Comparison of ENCODE assay signal across 14 cellular contexts in the genomic region with DNA sequence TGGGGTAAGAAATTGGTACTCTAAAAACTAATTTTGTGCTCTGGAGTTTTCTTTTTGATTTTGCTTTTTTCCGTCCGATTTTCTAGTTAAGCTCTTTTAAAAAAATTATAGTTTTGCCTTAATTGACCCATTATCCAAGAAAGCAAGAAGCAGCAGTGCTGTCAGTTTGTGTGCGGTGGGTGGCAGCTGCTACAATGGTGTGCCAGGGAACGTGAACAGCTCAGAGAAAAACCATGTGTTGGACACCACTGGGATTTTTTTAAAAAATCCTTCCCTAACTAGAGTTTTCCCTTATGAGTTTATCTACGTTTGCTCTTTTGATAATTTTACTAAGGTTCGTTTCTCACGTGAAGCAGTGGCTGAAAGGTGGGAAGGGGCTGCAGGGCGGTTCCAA. TPM values are rescaled to one million over a fixed set of nuclear protein-coding genes. Genes with fewer than 3 reads are reported as not detected.
DNase-seq lines count a peak whose midpoint lies in the region; ATAC-seq, FAIRE-seq and TF ChIP-seq lines count a peak whose summit lies in the region.
"Had no signal": no experiment of that assay in that cellular context is flagged by ENCODE, and none has a peak within 500 bp of the region (broad histone marks: within the 10 kb centered on the region; RNA-seq: fewer than 3 reads in every experiment).

No MANE protein-coding gene starts in this region.

- H3K27ac Mint-ChIP-seq in CD14-positive monocyte (peak overlapping the region; percentile 94 to 98 (median 97)), naive B cell (peak overlapping the region; percentile 95 to 98 (median 97))
- H3K27ac Mint-ChIP-seq in activated naive CD8-positive, alpha-beta T cell = peak overlapping the region; percentile 64

- no peaks in the 10 kb centered on the region for H3K36me3 ChIP-seq in aorta (ENCODE audit: control insufficient read depth in 1 of 2, insufficient read depth in 2 of 2, low read length in 1 of 2)
- H3K36me3 ChIP-seq: sigmoid colon had no signal

- TF ChIP-seq CTCF in CD14-positive monocyte (IDR thresholded peaks at IDR 0.05) = no peak

- H3K4me1 Mint-ChIP-seq in CD14-positive monocyte = peaks cover 87% of the 10 kb centered on the region
- H3K4me1 Mint-ChIP-seq in activated naive CD8-positive, alpha-beta T cell (ENCODE audit: low read depth) = peaks cover 61% of the 10 kb centered on the region
- H3K4me1 Mint-ChIP-seq in naive B cell = peaks cover 46 to 84% (median 69%) of the 10 kb centered on the region in 3 donors

- peaks cover 8 to 17% of the 10 kb centered on the region in 2 donors for H3K36me3 Mint-ChIP-seq in CD14-positive monocyte
- peaks cover 2% of the 10 kb centered on the region for H3K36me3 Mint-ChIP-seq in activated naive CD8-positive, alpha-beta T cell
- H3K36me3 Mint-ChIP-seq in naive B cell = peaks cover 8 to 11% of the 10 kb centered on the region in 2 donors

- intact Hi-C loops in CD14-positive monocyte (cut with micrococcal nuclease) = loop anchor here in 1 of 2 donors (10.0 kb wide), 2 partner anchors 451 to 499 kb away; a partner anchor contains a TSS
- intact Hi-C loops in aorta (cut with DNase I) = loop anchor here in 1 of 2 donors (5.0 kb wide), 1 partner anchor 37 kb away; no protein-coding TSS in a partner anchor

- H3K27ac ChIP-seq in aorta (ENCODE audit: low read depth in 1 of 2, low read length in 2 of 2) = peak overlapping the region in 1 of 2 donors; percentile 26

- peak overlapping the region; percentile 87 to 99 for H3K4me3 Mint-ChIP-seq in CD14-positive monocyte
- H3K4me3 Mint-ChIP-seq in activated naive CD8-positive, alpha-beta T cell = peak overlapping the region; percentile 13
- peak overlapping the region; percentile 88 to 98 (median 96) for H3K4me3 Mint-ChIP-seq in naive B cell

- no peaks in the 10 kb centered on the region for H3K9me3 ChIP-seq in aorta (ENCODE audit: control insufficient read depth, low read length)
- H3K9me3 ChIP-seq: sigmoid colon had no signal

- H3K9me3 Mint-ChIP-seq in CD14-positive monocyte = peaks cover 0 to 2% (median 0%) of the 10 kb centered on the region in 7 donors
- H3K9me3 Mint-ChIP-seq in activated naive CD8-positive, alpha-beta T cell (ENCODE audit: low read depth) = no peaks in the 10 kb centered on the region
- peaks cover 0 to 9% (median 2%) of the 10 kb centered on the region in 7 donors for H3K9me3 Mint-ChIP-seq in naive B cell

- H3K4me3 ChIP-seq in aorta (ENCODE audit: low read length in 2 of 2) = no peak overlapping the region

- WGBS in aorta, 2 donors = 22 to 23% methylated on average over 8 of the region's 8 CpGs

- no peaks in the 10 kb centered on the region for H3K27me3 ChIP-seq in aorta (ENCODE audit: control insufficient read depth in 1 of 2, insufficient read depth in 2 of 2, low read length in 1 of 2)
- H3K27me3 ChIP-seq: sigmoid colon had no signal

- H3K4me1 ChIP-seq in aorta (ENCODE audit: control insufficient read depth in 1 of 2, insufficient read depth in 2 of 2, low read length in 2 of 2) = peaks cover 3 to 35% of the 10 kb centered on the region in 2 donors

- ATAC-seq in naive B cell (ENCODE audit: low read depth in 2 of 2) (no peak), HG03159 (IDR thresholded peaks at IDR 0.05; ENCODE audit: unreplicated experiment) (no peak), aorta (ENCODE audit: low FRiP score) (no peak)

- FAIRE-seq in GM19239 (lab: Jason Lieb, UNC) = peak; percentile 21
- FAIRE-seq: TTC549 had no signal

- DNase-seq in CD14-positive monocyte (ENCODE audit: low spot score) (no peak), GM19239 (ENCODE audit: insufficient read length, low spot score) (no peak), naive B cell (no peak), aorta (no peak), midbrain (lab: John Stamatoyannopoulos, UW) (no peak)
- no peak for DNase-seq in NK-92 treated with Interleukin-12 subunit alpha and Interleukin-12 subunit beta, amount 100 ng/mL, for 24 hours (lab: John Stamatoyannopoulos, UW)
- DNase-seq: activated effector memory CD4-positive, alpha-beta T cell treated with anti-CD3 and anti-CD28 coated beads, Interleukin-2, amount 50 U/mL, for 16 hours; cortex of kidney; glutamatergic neuron; NCI-H2029 treated with DMSO at 0.1 percent for 48 hours; sigmoid colon had no signal

- H3K27me3 Mint-ChIP-seq in CD14-positive monocyte (ENCODE audit: low read depth in 3 of 3) (peaks cover 0 to 2% (median 2%) of the 10 kb centered on the region in 3 donors), naive B cell (no peaks in the 10 kb centered on the region)
- no peaks in the 10 kb centered on the region for H3K27me3 Mint-ChIP-seq in activated naive CD8-positive, alpha-beta T cell

RNA-seq across cellular contexts. Expression of a gene that starts 8.0 kb away (rescaled TPM):
- polyA plus RNA-seq in CD14-positive monocyte (10 to 100 TPM in 1 of 2 donors, 1 to 10 TPM in 1; 9.6 to 11.1 TPM), naive B cell (ENCODE audit: low read depth in 6 of 6) (10 to 100 TPM in 3 of 6 donors, 1 to 10 TPM in 3; 5.8 to 15.5 (median 10.1) TPM), aorta (10 to 100 TPM; 16.2 to 33.7 TPM)
- 10 to 100 TPM; 37.6 to 48.4 TPM for total RNA-seq in aorta

RNA-seq across cellular contexts. Expression of a gene that starts 38.1 kb away (rescaled TPM):
- polyA plus RNA-seq in CD14-positive monocyte (1 to 10 TPM; 3.9 to 6.1 TPM), naive B cell (ENCODE audit: low read depth in 6 of 6) (10 to 100 TPM in 1 of 6 donors, 1 to 10 TPM in 5; 6.4 to 19.6 (median 8.1) TPM), aorta (1 to 10 TPM; 4.9 to 5.8 TPM)
- 1 to 10 TPM; 4.2 to 5.5 TPM for total RNA-seq in aorta

Comparison
In these comparisons a context has a peak if more than half of its experiments do, and no peak if none do; other contexts are left out.
1. H3K4me3 Mint-ChIP-seq: peak in every context shown above with its lines; median percentile 96 in naive B cell; 93 in CD14-positive monocyte; 13 in activated naive CD8-positive, alpha-beta T cell.